In genomic region chr5:128854931-128855330, GRCh38 we compare ENCODE assay signal across 1 cellular context.
TF ChIP-seq lines count a peak whose summit lies in the region.

No MANE protein-coding gene starts in this region.

TF ChIP-seq in GM12878, 131 proteins besides CTCF, POLR2A, EP300 and RAD21 (continued from another document):
- TF ChIP-seq NKRF (conservative IDR thresholded peaks at IDR 0.05) = no peak
- no peak for TF ChIP-seq YBX1 (IDR thresholded peaks at IDR 0.05)
- TF ChIP-seq IRF3 (IDR thresholded peaks at IDR 0.05) = no peak
- no peak for TF ChIP-seq RELB (IDR thresholded peaks at IDR 0.05; ENCODE audit: low read depth)
- TF ChIP-seq LARP7 (IDR thresholded peaks at IDR 0.05) = no peak
- TF ChIP-seq ZSCAN29 (IDR thresholded peaks at IDR 0.05) = no peak
- TF ChIP-seq NFYA (IDR thresholded peaks at IDR 0.05; ENCODE audit: borderline replicate concordance, low read depth, low read length) = no peak
- TF ChIP-seq MEF2B (IDR thresholded peaks at IDR 0.05; ENCODE audit: partially characterized antibody, poor library complexity, severe bottlenecking) = no peak
- no peak for TF ChIP-seq BCL3 (IDR thresholded peaks at IDR 0.05; ENCODE audit: borderline replicate concordance, insufficient read depth, low read depth, low read length, poor library complexity, severe bottlenecking)
- TF ChIP-seq MLLT1 (IDR thresholded peaks at IDR 0.05) = no peak
- TF ChIP-seq PKNOX1 (IDR thresholded peaks at IDR 0.05) = no peak
TF ChIP-seq in GM12878: peak in this region for 0.
